Comparison of ENCODE assay signal across 8 cellular contexts in the genomic region with DNA sequence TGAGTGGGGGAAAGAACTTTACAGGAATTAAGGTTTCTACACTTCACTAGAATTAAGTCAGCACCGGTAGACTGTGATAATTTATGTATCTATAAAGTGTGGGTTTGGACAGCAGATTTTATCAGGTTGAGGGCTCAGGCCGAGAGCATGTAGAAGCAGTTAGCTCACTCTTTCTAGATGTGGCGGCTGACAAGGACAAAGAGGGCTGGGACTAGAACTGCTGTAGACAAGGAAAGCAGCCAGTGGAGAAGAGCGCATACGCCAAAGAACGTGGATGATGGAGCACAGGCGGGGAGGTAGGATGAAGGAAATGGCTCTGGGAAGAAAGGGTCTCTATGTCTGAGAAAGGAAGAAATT.
DNase-seq lines count a peak whose midpoint lies in the region; ATAC-seq and TF ChIP-seq lines count a peak whose summit lies in the region.

No MANE protein-coding gene starts in this region.

- no peak for TF ChIP-seq CTCF in AG10803 (conservative IDR thresholded peaks at IDR 0.05; ENCODE audit: low read length)
- no peak for TF ChIP-seq CTCF in NB4 (IDR thresholded peaks at IDR 0.05; ENCODE audit: low read depth, low read length)

- ATAC-seq in GM21390 (IDR thresholded peaks at IDR 0.05; ENCODE audit: unreplicated experiment) (peak; percentile 9), HG02938 (IDR thresholded peaks at IDR 0.05; ENCODE audit: unreplicated experiment) (no peak), HG02884 (IDR thresholded peaks at IDR 0.05; ENCODE audit: unreplicated experiment) (no peak)

- peak; percentile 4 for DNase-seq in AG10803 (ENCODE audit: low read depth)
- no peak for DNase-seq in NB4 (ENCODE audit: low read depth)
- peak; percentile 15 for DNase-seq in iPS DF 19.7 (ENCODE audit: low read depth, low spot score)
- peak; percentile 21 for DNase-seq in stimulated activated CD4-positive, alpha-beta T cell treated with anti-CD3 and anti-CD28 coated beads, Interleukin-15, amount 100 ng/mL, for 24 hours

- peak overlapping the region; percentile 99 for H3K4me3 Mint-ChIP-seq in activated naive CD8-positive, alpha-beta T cell

- H3K4me3 ChIP-seq in AG10803 (ENCODE audit: low read length) = peak overlapping the region; percentile 98
- peak overlapping the region; percentile 94 for H3K4me3 ChIP-seq in NB4 (ENCODE audit: low read depth, low read length)

- H3K27me3 Mint-ChIP-seq in activated naive CD8-positive, alpha-beta T cell = no peaks in the 10 kb centered on the region

- peaks cover 4% of the 10 kb centered on the region for H3K36me3 Mint-ChIP-seq in activated naive CD8-positive, alpha-beta T cell

- no peaks in the 10 kb centered on the region for H3K9me3 Mint-ChIP-seq in activated naive CD8-positive, alpha-beta T cell (ENCODE audit: low read depth)

- no peak for TF ChIP-seq POLR2A in NB4 (IDR thresholded peaks at IDR 0.05; ENCODE audit: extremely low read depth, insufficient read length)

- H3K27ac Mint-ChIP-seq in activated naive CD8-positive, alpha-beta T cell = peak overlapping the region; percentile 99

- H3K4me1 Mint-ChIP-seq in activated naive CD8-positive, alpha-beta T cell (ENCODE audit: low read depth) = peaks cover 42% of the 10 kb centered on the region
